1 cellular context compared by ENCODE assay signal in the genomic region with DNA sequence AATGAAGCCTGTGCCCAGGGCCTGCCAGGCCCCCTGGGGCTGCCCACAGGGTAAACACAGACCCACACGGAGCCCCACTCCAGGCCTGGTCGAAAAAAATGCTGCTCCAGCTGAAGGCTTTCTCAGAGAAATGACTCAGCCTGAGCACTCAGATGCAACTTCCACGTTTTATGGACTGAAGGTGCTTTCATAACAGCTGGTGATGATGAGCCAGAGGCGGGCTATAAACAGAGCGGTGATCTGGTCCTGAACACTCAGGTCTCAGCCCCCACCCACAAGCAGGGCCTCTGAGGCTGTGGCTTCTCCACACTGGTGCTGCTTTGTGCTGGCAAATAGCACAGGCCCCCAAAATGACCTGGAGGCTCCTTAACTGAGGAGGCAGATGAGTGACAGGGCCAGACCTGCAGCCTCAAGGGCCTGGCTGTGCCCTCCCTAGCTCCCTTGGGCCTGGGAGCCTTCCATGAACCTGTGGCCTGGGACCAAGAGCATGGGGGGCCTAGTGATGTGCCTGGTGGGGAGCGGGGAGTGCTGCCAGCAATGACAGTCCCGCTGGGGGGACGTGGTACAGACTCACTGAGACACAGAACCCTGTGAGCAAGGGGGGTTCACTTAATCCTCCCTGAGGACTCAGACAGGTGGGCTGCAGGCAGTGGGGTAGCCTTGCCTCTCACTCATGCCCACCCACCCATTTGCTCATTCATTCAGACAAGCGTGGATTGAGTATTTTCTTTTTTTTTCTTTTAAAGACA.
TF ChIP-seq lines count a peak whose summit lies in the region.

No MANE protein-coding gene starts in this region.

TF ChIP-seq in K562, 482 proteins besides CTCF, POLR2A, EP300 and RAD21 (continues in another document):
- TF ChIP-seq RBFOX2 (IDR thresholded peaks at IDR 0.05; ENCODE audit: low read depth, low read length) = peak; percentile 36; the same call in 1 of the 2 replicates
- TF ChIP-seq, protein P1, sequence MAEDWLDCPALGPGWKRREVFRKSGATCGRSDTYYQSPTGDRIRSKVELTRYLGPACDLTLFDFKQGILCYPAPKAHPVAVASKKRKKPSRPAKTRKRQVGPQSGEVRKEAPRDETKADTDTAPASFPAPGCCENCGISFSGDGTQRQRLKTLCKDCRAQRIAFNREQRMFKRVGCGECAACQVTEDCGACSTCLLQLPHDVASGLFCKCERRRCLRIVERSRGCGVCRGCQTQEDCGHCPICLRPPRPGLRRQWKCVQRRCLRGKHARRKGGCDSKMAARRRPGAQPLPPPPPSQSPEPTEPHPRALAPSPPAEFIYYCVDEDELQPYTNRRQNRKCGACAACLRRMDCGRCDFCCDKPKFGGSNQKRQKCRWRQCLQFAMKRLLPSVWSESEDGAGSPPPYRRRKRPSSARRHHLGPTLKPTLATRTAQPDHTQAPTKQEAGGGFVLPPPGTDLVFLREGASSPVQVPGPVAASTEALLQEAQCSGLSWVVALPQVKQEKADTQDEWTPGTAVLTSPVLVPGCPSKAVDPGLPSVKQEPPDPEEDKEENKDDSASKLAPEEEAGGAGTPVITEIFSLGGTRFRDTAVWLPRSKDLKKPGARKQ (CRISPR knock-in tag; IDR thresholded peaks at IDR 0.05) = no peak
- TF ChIP-seq ZBTB8A (IDR thresholded peaks at IDR 0.05; ENCODE audit: partially characterized antibody) = no peak
- TF ChIP-seq NR2C1 (IDR thresholded peaks at IDR 0.05) = no peak
- no peak for TF ChIP-seq NR2C1 (tag; IDR thresholded peaks at IDR 0.05)
- peak; percentile 42; the same call in 1 of the 2 replicates for TF ChIP-seq CREM (IDR thresholded peaks at IDR 0.05; ENCODE audit: low read depth)
- TF ChIP-seq MCM3 (IDR thresholded peaks at IDR 0.05) = no peak
- no peak for TF ChIP-seq GATAD2A (IDR thresholded peaks at IDR 0.05)
- no peak for TF ChIP-seq ZNF695 (CRISPR knock-in tag; IDR thresholded peaks at IDR 0.05)
- TF ChIP-seq ZBED1 (IDR thresholded peaks at IDR 0.05) = no peak
- no peak for TF ChIP-seq RBM39 (optimal IDR thresholded peaks at IDR 0.05; ENCODE audit: low read depth, low read length)
- TF ChIP-seq GTF2E2 (tag; IDR thresholded peaks at IDR 0.05) = no peak
- TF ChIP-seq, protein P2, sequence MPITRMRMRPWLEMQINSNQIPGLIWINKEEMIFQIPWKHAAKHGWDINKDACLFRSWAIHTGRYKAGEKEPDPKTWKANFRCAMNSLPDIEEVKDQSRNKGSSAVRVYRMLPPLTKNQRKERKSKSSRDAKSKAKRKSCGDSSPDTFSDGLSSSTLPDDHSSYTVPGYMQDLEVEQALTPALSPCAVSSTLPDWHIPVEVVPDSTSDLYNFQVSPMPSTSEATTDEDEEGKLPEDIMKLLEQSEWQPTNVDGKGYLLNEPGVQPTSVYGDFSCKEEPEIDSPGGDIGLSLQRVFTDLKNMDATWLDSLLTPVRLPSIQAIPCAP (CRISPR knock-in tag; IDR thresholded peaks at IDR 0.05; ENCODE audit: borderline replicate concordance) = no peak
- no peak for TF ChIP-seq LEF1 (IDR thresholded peaks at IDR 0.05)
- no peak for TF ChIP-seq RFX1 (IDR thresholded peaks at IDR 0.05)
- no peak for TF ChIP-seq PRMT5 (CRISPR knock-in tag; IDR thresholded peaks at IDR 0.05)
- no peak for TF ChIP-seq SNIP1 (IDR thresholded peaks at IDR 0.05; ENCODE audit: low read depth)
- TF ChIP-seq CHD1 (IDR thresholded peaks at IDR 0.05; ENCODE audit: low read length) = no peak
- TF ChIP-seq CTBP1 (IDR thresholded peaks at IDR 0.05; ENCODE audit: borderline replicate concordance) = peak; percentile 64
- no peak for TF ChIP-seq DIDO1 (tag; IDR thresholded peaks at IDR 0.05; ENCODE audit: low read depth)
- TF ChIP-seq MYNN (IDR thresholded peaks at IDR 0.05) = peak; percentile 36; the same call in 1 of the 2 replicates
- TF ChIP-seq MYNN (CRISPR knock-in tag; IDR thresholded peaks at IDR 0.05) = no peak
- TF ChIP-seq FOSL1 (tag; conservative IDR thresholded peaks at IDR 0.05) = peak; percentile 84
- no peak for TF ChIP-seq POLR2AphosphoS2 (IDR thresholded peaks at IDR 0.05; ENCODE audit: low read length)
- TF ChIP-seq, protein P3, sequence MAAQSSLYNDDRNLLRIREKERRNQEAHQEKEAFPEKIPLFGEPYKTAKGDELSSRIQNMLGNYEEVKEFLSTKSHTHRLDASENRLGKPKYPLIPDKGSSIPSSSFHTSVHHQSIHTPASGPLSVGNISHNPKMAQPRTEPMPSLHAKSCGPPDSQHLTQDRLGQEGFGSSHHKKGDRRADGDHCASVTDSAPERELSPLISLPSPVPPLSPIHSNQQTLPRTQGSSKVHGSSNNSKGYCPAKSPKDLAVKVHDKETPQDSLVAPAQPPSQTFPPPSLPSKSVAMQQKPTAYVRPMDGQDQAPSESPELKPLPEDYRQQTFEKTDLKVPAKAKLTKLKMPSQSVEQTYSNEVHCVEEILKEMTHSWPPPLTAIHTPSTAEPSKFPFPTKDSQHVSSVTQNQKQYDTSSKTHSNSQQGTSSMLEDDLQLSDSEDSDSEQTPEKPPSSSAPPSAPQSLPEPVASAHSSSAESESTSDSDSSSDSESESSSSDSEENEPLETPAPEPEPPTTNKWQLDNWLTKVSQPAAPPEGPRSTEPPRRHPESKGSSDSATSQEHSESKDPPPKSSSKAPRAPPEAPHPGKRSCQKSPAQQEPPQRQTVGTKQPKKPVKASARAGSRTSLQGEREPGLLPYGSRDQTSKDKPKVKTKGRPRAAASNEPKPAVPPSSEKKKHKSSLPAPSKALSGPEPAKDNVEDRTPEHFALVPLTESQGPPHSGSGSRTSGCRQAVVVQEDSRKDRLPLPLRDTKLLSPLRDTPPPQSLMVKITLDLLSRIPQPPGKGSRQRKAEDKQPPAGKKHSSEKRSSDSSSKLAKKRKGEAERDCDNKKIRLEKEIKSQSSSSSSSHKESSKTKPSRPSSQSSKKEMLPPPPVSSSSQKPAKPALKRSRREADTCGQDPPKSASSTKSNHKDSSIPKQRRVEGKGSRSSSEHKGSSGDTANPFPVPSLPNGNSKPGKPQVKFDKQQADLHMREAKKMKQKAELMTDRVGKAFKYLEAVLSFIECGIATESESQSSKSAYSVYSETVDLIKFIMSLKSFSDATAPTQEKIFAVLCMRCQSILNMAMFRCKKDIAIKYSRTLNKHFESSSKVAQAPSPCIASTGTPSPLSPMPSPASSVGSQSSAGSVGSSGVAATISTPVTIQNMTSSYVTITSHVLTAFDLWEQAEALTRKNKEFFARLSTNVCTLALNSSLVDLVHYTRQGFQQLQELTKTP (IDR thresholded peaks at IDR 0.05; ENCODE audit: low read depth in 1 of 2, partially characterized antibody in 2 of 2) = no peak
- no peak for TF ChIP-seq BDP1 (IDR thresholded peaks at IDR 0.05; ENCODE audit: insufficient read depth, insufficient read length)
- TF ChIP-seq NRF1 (conservative IDR thresholded peaks at IDR 0.05 in 1 of 2, IDR thresholded peaks at IDR 0.05 in 1 of 2) = peak; percentile 58 to 67
- no peak for TF ChIP-seq GABPA (tag; conservative IDR thresholded peaks at IDR 0.05; ENCODE audit: low read depth)
- no peak for TF ChIP-seq KDM2B (CRISPR knock-in tag; IDR thresholded peaks at IDR 0.05)
- TF ChIP-seq, protein P4, sequence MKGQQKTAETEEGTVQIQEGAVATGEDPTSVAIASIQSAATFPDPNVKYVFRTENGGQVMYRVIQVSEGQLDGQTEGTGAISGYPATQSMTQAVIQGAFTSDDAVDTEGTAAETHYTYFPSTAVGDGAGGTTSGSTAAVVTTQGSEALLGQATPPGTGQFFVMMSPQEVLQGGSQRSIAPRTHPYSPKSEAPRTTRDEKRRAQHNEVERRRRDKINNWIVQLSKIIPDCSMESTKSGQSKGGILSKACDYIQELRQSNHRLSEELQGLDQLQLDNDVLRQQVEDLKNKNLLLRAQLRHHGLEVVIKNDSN (CRISPR knock-in tag; IDR thresholded peaks at IDR 0.05) = no peak
- TF ChIP-seq, protein P5, sequence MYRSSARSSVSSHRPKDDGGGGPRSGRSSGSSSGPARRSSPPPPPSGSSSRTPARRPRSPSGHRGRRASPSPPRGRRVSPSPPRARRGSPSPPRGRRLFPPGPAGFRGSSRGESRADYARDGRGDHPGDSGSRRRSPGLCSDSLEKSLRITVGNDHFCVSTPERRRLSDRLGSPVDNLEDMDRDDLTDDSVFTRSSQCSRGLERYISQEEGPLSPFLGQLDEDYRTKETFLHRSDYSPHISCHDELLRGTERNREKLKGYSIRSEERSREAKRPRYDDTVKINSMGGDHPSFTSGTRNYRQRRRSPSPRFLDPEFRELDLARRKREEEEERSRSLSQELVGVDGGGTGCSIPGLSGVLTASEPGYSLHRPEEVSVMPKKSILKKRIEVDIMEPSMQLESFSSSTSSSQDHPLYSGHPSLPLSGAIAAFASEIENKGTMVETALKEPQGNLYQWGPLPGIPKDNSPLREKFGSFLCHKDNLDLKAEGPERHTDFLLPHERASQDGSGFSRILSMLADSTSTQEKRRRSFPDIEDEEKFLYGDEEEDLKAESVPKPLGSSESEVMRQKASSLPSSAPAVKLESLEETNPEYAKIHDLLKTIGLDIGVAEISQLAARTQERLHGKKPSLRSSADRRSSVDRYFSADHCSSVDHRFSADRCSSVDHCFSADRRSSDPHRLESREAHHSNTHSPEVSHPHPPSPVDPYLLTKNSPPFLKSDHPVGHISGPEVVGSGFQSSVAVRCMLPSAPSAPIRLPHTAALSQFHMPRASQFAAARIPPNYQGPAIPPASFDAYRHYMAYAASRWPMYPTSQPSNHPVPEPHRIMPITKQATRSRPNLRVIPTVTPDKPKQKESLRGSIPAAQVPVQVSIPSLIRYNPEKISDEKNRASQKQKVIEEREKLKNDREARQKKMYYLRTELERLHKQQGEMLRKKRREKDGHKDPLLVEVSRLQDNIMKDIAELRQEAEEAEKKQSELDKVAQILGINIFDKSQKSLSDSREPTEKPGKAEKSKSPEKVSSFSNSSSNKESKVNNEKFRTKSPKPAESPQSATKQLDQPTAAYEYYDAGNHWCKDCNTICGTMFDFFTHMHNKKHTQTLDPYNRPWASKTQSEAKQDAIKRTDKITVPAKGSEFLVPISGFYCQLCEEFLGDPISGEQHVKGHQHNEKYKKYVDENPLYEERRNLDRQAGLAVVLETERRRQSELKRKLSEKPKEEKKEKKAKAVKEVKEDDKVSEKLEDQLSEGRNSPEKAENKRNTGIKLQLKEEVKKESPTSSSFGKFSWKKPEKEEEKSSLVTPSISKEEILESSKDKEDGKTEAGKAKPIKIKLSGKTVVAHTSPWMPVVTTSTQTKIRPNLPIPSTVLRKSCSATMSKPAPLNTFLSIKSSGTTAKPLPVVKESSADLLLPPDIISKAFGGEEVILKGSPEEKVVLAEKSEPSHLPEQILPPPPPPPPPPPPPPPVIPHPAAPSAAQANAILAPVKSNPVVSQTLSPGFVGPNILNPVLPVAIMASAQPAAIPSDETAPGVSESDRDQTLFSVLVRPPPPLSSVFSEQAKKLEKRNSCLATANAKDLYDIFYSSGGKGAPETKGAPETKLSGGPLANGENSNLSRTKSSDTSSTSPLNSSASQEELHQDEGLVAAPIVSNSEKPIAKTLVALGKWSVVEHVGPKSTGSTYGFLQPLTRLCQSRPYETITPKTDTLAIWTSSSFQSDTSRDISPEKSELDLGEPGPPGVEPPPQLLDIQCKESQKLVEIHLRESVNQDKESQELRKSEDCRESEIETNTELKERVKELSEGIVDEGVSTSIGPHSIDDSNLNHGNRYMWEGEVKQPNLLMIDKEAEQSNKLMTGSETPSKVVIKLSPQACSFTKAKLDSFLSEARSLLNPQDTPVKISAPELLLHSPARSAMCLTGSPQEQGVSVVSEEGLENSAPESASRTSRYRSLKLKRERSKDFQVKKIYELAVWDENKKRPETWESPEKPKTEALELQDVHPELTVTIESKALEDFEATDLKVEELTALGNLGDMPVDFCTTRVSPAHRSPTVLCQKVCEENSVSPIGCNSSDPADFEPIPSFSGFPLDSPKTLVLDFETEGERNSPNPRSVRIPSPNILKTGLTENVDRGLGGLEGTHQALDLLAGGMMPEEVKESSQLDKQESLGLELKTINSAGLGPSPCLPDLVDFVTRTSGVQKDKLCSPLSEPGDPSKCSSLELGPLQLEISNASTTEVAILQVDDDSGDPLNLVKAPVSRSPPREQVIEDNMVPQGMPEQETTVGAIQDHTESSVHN (IDR thresholded peaks at IDR 0.05; ENCODE audit: borderline replicate concordance in 1 of 2, low read depth in 1 of 2) = peak in 1 of 2 experiments; percentile 44; a peak in 1 of 4 replicates
- TF ChIP-seq NR2C2 (CRISPR knock-in tag; IDR thresholded peaks at IDR 0.05) = no peak
- TF ChIP-seq NR2C2 (tag; IDR thresholded peaks at IDR 0.05) = no peak
- no peak for TF ChIP-seq ZNF282 (CRISPR knock-in tag; IDR thresholded peaks at IDR 0.05)
- TF ChIP-seq PTBP1 (IDR thresholded peaks at IDR 0.05; ENCODE audit: low read depth, low read length) = no peak
- TF ChIP-seq ZNF274 (IDR thresholded peaks at IDR 0.05; ENCODE audit: borderline replicate concordance, low read depth, low read length) = no peak
- TF ChIP-seq, protein P6, sequence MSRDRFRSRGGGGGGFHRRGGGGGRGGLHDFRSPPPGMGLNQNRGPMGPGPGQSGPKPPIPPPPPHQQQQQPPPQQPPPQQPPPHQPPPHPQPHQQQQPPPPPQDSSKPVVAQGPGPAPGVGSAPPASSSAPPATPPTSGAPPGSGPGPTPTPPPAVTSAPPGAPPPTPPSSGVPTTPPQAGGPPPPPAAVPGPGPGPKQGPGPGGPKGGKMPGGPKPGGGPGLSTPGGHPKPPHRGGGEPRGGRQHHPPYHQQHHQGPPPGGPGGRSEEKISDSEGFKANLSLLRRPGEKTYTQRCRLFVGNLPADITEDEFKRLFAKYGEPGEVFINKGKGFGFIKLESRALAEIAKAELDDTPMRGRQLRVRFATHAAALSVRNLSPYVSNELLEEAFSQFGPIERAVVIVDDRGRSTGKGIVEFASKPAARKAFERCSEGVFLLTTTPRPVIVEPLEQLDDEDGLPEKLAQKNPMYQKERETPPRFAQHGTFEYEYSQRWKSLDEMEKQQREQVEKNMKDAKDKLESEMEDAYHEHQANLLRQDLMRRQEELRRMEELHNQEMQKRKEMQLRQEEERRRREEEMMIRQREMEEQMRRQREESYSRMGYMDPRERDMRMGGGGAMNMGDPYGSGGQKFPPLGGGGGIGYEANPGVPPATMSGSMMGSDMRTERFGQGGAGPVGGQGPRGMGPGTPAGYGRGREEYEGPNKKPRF (IDR thresholded peaks at IDR 0.05; ENCODE audit: low read depth, low read length) = no peak
- TF ChIP-seq ARNT (IDR thresholded peaks at IDR 0.05) = no peak
- TF ChIP-seq SIN3B (IDR thresholded peaks at IDR 0.05; ENCODE audit: low read depth) = no peak
